In the genomic region with DNA sequence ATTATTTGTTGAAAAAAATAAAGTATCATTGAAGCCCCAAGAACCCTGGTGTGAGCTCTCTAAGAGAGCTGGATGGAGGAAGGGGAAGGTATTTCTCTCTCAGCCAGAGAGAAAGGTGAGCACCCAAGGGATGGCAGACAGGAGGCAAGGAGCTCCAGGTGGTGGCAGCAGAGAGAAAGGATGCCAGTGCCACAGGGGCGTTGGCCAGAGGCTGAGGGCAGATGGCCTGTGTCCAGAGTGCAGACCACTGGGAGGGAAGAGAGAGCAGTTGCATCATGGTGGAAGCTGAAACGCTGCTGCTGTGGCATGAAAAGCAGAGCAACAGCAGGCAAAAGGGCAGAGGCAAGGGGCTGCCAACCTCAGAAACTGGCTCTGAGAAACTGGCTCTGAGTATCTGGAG, we compare ENCODE assay signal across 8 cellular contexts. TPM values are rescaled to one million over a fixed set of nuclear protein-coding genes. Genes with fewer than 3 reads are reported as not detected.
DNase-seq lines count a peak whose midpoint lies in the region; ATAC-seq and TF ChIP-seq lines count a peak whose summit lies in the region.

No MANE protein-coding gene starts in this region.

- no peak overlapping the region for H3K4me3 Mint-ChIP-seq in glutamatergic neuron (ENCODE audit: unreplicated experiment)

- H3K36me3 Mint-ChIP-seq in glutamatergic neuron (ENCODE audit: unreplicated experiment) = no peaks in the 10 kb centered on the region

- intact Hi-C loops in A673 (cut with micrococcal nuclease; ENCODE audit: unreplicated experiment) = no loop called here
- intact Hi-C loops in PC-9 (cut with micrococcal nuclease; ENCODE audit: unreplicated experiment) = loop anchor here (1.0 to 5.0 kb wide), 2 partner anchors 177 to 276 kb away; no protein-coding TSS in a partner anchor

- POLR2A ChIA-PET in A673 (lab: Charles Lee; ENCODE audit: low non-redundant PET) = no interaction called here
- POLR2A ChIA-PET in PC-9 (lab: Charles Lee; ENCODE audit: unreplicated experiment) = no interaction called here

- H3K27me3 Mint-ChIP-seq in glutamatergic neuron (ENCODE audit: unreplicated experiment) = peaks cover 10% of the 10 kb centered on the region

- DNase-seq in A673 (ENCODE audit: low spot score) (no peak), GM12865 (ENCODE audit: low read depth) (peak; percentile 10), PC-9 (peak; percentile 45 to 72), glutamatergic neuron (peak; percentile 36), NCI-H1048 (lab: John Stamatoyannopoulos, UW) (no peak), dermis blood vessel endothelial cell (no peak), HuH-7 (ENCODE audit: low spot score) (no peak)

- H4K20me1 ChIP-seq in PC-9 (ENCODE audit: insufficient read depth) = no peaks in the 10 kb centered on the region

- CTCF ChIA-PET in A673 (lab: Charles Lee) = no interaction called here
- CTCF ChIA-PET in PC-9 (lab: Charles Lee) = interaction anchor here (1.7 kb wide), 1 partner anchor 178 kb away, joined by 6 read pairs; no protein-coding TSS in a partner anchor

- no peaks in the 10 kb centered on the region for H3K9me3 ChIP-seq in A673 (ENCODE audit: low read depth, low read length, poor library complexity, severe bottlenecking)
- H3K9me3 ChIP-seq in PC-9 (ENCODE audit: insufficient read depth, low read depth) = no peaks in the 10 kb centered on the region

- H3K36me3 ChIP-seq in A673 (ENCODE audit: insufficient read depth, low read length, poor library complexity, severe bottlenecking) = no peaks in the 10 kb centered on the region
- no peaks in the 10 kb centered on the region for H3K36me3 ChIP-seq in PC-9 (ENCODE audit: low read depth)

- no peak overlapping the region for H3K27ac ChIP-seq in A673 (ENCODE audit: low read depth, low read length, poor library complexity, severe bottlenecking)
- peak overlapping the region; percentile 17; the same call in 1 of the 2 replicates for H3K27ac ChIP-seq in PC-9

- no peak overlapping the region; the same call in 1 of the 2 replicates for H2AFZ ChIP-seq in PC-9

- 0 out of 2 replicates have a peak, but pooled peaks have one; percentile 15 for TF ChIP-seq CTCF in A673 (conservative IDR thresholded peaks at IDR 0.05; ENCODE audit: low read depth, low read length)
- peak; percentile 11 for TF ChIP-seq CTCF in GM12865 (IDR thresholded peaks at IDR 0.05; ENCODE audit: insufficient read depth, low read depth, low read length, missing control alignments)
- peak; percentile 71 for TF ChIP-seq CTCF in PC-9 (conservative IDR thresholded peaks at IDR 0.05)
- no peak for TF ChIP-seq CTCF in glutamatergic neuron (IDR thresholded peaks at IDR 0.05; ENCODE audit: partially characterized antibody, unreplicated experiment)

- H3K27me3 ChIP-seq in A673 (replicated peaks; ENCODE audit: insufficient read depth, low read depth, low read length, poor library complexity) = peaks cover 42% of the 10 kb centered on the region
- no peaks in the 10 kb centered on the region for H3K27me3 ChIP-seq in PC-9 (ENCODE audit: insufficient read depth, low read depth)

- H3K4me2 ChIP-seq in PC-9 = peak overlapping the region; percentile 7; the same call in 1 of the 2 replicates

- no peaks in the 10 kb centered on the region for H3K9me2 ChIP-seq in PC-9 (ENCODE audit: insufficient read depth)

- H3K27ac Mint-ChIP-seq in glutamatergic neuron (ENCODE audit: unreplicated experiment) = no peak overlapping the region

- BruUV-seq in A673 (replicated peaks; lab: Mats Ljungman, UMichigan) (no TSS peak), PC-9 (replicated peaks; lab: Mats Ljungman, UMichigan) (no TSS peak)

- peaks cover 11% of the 10 kb centered on the region for H3K4me1 Mint-ChIP-seq in glutamatergic neuron (ENCODE audit: low read depth, unreplicated experiment)

- H3F3A ChIP-seq in PC-9 (ENCODE audit: insufficient read depth, low read depth) = no peaks in the 10 kb centered on the region

- no peaks in the 10 kb centered on the region for H3K9me3 Mint-ChIP-seq in glutamatergic neuron (ENCODE audit: unreplicated experiment)

- no peak for ATAC-seq in HG03460 (IDR thresholded peaks at IDR 0.05; ENCODE audit: unreplicated experiment)

- H3K4me3 ChIP-seq in A673 (ENCODE audit: low read depth, low read length, poor library complexity, severe bottlenecking) (no peak overlapping the region), GM12865 (ENCODE audit: low read depth, low read length) (no peak overlapping the region), PC-9 (no peak overlapping the region)

- no peaks in the 10 kb centered on the region for H3K79me2 ChIP-seq in PC-9 (ENCODE audit: low read depth)

- H3K4me1 ChIP-seq in A673 (ENCODE audit: insufficient read depth, low read length, poor library complexity, severe bottlenecking) (no peaks in the 10 kb centered on the region), PC-9 (replicated peaks; ENCODE audit: insufficient read depth) (peaks cover 12% of the 10 kb centered on the region)

RNA-seq across cellular contexts. Expression of gene SPON1, which starts 8.5 kb away (rescaled TPM):
- total RNA-seq in A673 (2021) = not detected in 2 replicates
- total RNA-seq in PC-9 (2021) = 0.48 and 0.70 TPM in 2 replicates
- total RNA-seq in glutamatergic neuron (ENCODE audit: unreplicated experiment) = 0.81 TPM
- total RNA-seq in dermis blood vessel endothelial cell = 0.17 and 0.19 TPM in 2 replicates

Comparison
In these comparisons a context has a peak if more than half of its experiments do, and no peak if none do; other contexts are left out.
1. DNase-seq: peak in GM12865 (single experiment), PC-9 (2 of 2) and glutamatergic neuron (single experiment); none in A673 (single experiment), NCI-H1048 (single experiment), dermis blood vessel endothelial cell (single experiment) and HuH-7 (single experiment).